Comparison of ENCODE assay signal across 9 cellular contexts in the genomic region with DNA sequence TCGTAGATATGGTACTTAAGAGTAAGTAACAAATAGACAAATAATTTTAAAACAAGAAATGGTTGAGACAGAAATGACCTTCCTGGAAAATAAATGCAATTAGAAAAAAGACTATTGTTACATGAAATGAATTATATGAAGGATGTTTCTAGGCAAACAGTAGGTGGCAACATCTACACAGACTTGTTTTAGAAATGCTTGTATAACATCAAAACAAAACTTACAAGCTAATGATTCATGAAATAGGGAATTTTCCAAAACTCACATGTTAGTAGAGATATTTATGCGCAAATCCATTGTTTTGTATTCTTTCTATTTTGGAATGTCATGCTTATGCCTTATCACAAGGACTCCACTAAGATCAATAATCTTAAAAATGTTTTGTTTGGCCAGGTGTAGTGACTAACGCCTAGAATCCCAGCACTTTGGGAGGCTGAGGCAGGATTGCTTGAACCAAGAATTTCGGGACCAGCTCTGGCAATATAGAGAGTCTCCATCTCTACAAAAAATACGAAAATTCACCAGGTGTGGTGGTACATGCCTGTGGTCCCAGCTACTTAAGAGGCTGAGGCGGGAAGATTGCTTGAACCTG. TPM values are rescaled to one million over a fixed set of nuclear protein-coding genes. Genes with fewer than 3 reads are reported as not detected.
A peak's percentile ranks its signal among the peaks of the same experiment; 100 is the strongest.
DNase-seq lines count a peak whose midpoint lies in the region; ATAC-seq and TF ChIP-seq lines count a peak whose summit lies in the region.
"Had no signal": no experiment of that assay in that cellular context is flagged by ENCODE, and none has a peak within 500 bp of the region (broad histone marks: within the 10 kb centered on the region; RNA-seq: fewer than 3 reads in every experiment).

No MANE protein-coding gene starts in this region.

- H3K4me2 ChIP-seq in OCI-LY7 (ENCODE audit: low read length), result peak overlapping the region; percentile 72

- H3K4me1 ChIP-seq in OCI-LY7 (ENCODE audit: insufficient read depth, low read length, poor library complexity, severe bottlenecking), result peaks cover 23% of the 10 kb centered on the region
- peaks cover 3 to 20% (median 5%) of the 10 kb centered on the region in 4 donors for H3K4me1 ChIP-seq in transverse colon
- H3K4me1 ChIP-seq in HAP-1, result no peaks in the 10 kb centered on the region
- H3K4me1 ChIP-seq: SJSA1 had no signal

- TF ChIP-seq CTCF in AG04450 (IDR thresholded peaks at IDR 0.05; ENCODE audit: low read depth, low read length) (peak; percentile 44), GM13977 (IDR thresholded peaks at IDR 0.05; ENCODE audit: extremely low read depth, insufficient read depth, missing control alignments) (peak; percentile 57), OCI-LY7 (conservative IDR thresholded peaks at IDR 0.05; ENCODE audit: low read length) (peak; percentile 82), fibroblast of pulmonary artery (IDR thresholded peaks at IDR 0.05; ENCODE audit: low read length, missing control alignments) (peak; percentile 48), transverse colon (IDR thresholded peaks at IDR 0.05) (peak; percentile 28 to 52 (median 39))

- TF ChIP-seq POLR2A in transverse colon (IDR thresholded peaks at IDR 0.05), result no peak

- no peaks in the 10 kb centered on the region for H3K9me2 ChIP-seq in OCI-LY7 (ENCODE audit: insufficient read depth, low read length)

- H3K27ac ChIP-seq in AG04450 (ENCODE audit: low read depth, low read length) (no peak overlapping the region), OCI-LY7 (ENCODE audit: low read depth, low read length, poor library complexity, severe bottlenecking) (peak overlapping the region; percentile 55), transverse colon (peak overlapping the region in 3 of 4 donors; percentile 1 to 35 (median 22))
- H3K27ac ChIP-seq: SJSA1 had no signal

- ATAC-seq in HG02870 (IDR thresholded peaks at IDR 0.05; ENCODE audit: unreplicated experiment), result peak; percentile 18

- WGBS in transverse colon (ENCODE audit: low coverage in 1 of 2), 2 donors, result 42 to 72% methylated on average over 3 to 6 of the region's 6 CpGs

- intact Hi-C loops in OCI-LY7 (cut with micrococcal nuclease; ENCODE audit: unreplicated experiment) (loop anchor here (1.0 to 2.0 kb wide), 4 partner anchors 89 to 451 kb away; no protein-coding TSS in a partner anchor), transverse colon (cut with DNase I; ENCODE audit: low total_unique reads) (loop anchor here (5.0 kb wide), 1 partner anchor 220 kb away; a partner anchor contains a TSS)

- no peaks in the 10 kb centered on the region for H3K9me3 ChIP-seq in AG04450 (ENCODE audit: control insufficient read depth, insufficient read depth, low read length)
- H3K9me3 ChIP-seq in OCI-LY7 (ENCODE audit: low read length), result no peaks in the 10 kb centered on the region; the same call in 1 of the 2 replicates
- H3K9me3 ChIP-seq in transverse colon, result no peaks in the 10 kb centered on the region
- no peaks in the 10 kb centered on the region for H3K9me3 ChIP-seq in HAP-1
- H3K9me3 ChIP-seq in MG63, result no peaks in the 10 kb centered on the region
- H3K9me3 ChIP-seq: SJSA1 had no signal

- H3K36me3 ChIP-seq in OCI-LY7 (ENCODE audit: insufficient read depth, low read length) (no peaks in the 10 kb centered on the region), transverse colon (no peaks in the 10 kb centered on the region), HAP-1 (replicated peaks) (no peaks in the 10 kb centered on the region), MG63 (no peaks in the 10 kb centered on the region)
- H3K36me3 ChIP-seq: SJSA1 had no signal

- no peaks in the 10 kb centered on the region for H3K79me2 ChIP-seq in OCI-LY7 (ENCODE audit: insufficient read depth, low read depth, low read length)

- H3K4me3 ChIP-seq in AG04450 (ENCODE audit: low read depth, low read length) (no peak overlapping the region), OCI-LY7 (ENCODE audit: low read depth, low read length, poor library complexity, severe bottlenecking) (peak overlapping the region; percentile 48), fibroblast of pulmonary artery (replicated peaks; ENCODE audit: low read depth, low read length) (no peak overlapping the region), transverse colon (no peak overlapping the region), HAP-1 (no peak overlapping the region), MG63 (no peak overlapping the region)
- H3K4me3 ChIP-seq: SJSA1 had no signal

- no peaks in the 10 kb centered on the region for H3K27me3 ChIP-seq in AG04450 (ENCODE audit: control insufficient read depth, insufficient read depth, low read length)
- no peaks in the 10 kb centered on the region for H3K27me3 ChIP-seq in transverse colon
- 0 out of 2 replicates have a peak, but pooled peaks cover 3% of the 10 kb centered on the region for H3K27me3 ChIP-seq in HAP-1 (ENCODE audit: low read depth)
- no peaks in the 10 kb centered on the region for H3K27me3 ChIP-seq in MG63
- H3K27me3 ChIP-seq: SJSA1 had no signal

- H4K20me1 ChIP-seq in OCI-LY7 (ENCODE audit: insufficient read depth, low read length), result no peaks in the 10 kb centered on the region

- no TSS peak for BruUV-seq in OCI-LY7 (replicated peaks; lab: Mats Ljungman, UMichigan)

- TF ChIP-seq EP300 in transverse colon (IDR thresholded peaks at IDR 0.05; ENCODE audit: low read depth), result no peak

- H2AFZ ChIP-seq in OCI-LY7 (ENCODE audit: low read length), result peak overlapping the region; percentile 63; the same call in 1 of the 2 replicates

- CTCF ChIA-PET in AG04450 (lab: Charles Lee), result interaction anchor here (0.6 to 4.0 kb wide), 31 partner anchors 9 to 572 kb away, joined by 3 to 150 read pairs (median 4); a partner anchor contains a TSS
- CTCF ChIA-PET in OCI-LY7 (lab: Charles Lee; ENCODE audit: unreplicated experiment), result interaction anchor here (0.6 to 2.2 kb wide), 7 partner anchors 40 to 451 kb away, joined by 3 to 9 read pairs (median 4); no protein-coding TSS in a partner anchor

- in situ Hi-C loops in GM13977 (cut with MboI; ENCODE audit: low pct_unique_long_range_greater_than_20kb, low sequenced_read_pairs, unreplicated experiment) (loop anchor here (10.0 to 25.0 kb wide), 2 partner anchors 210 to 413 kb away; a partner anchor contains a TSS), transverse colon (cut with MboI; ENCODE audit: low pct_ligation_motif_present in 1 of 4, low pct_unique_long_range_greater_than_20kb in 1 of 4, low sequenced_read_pairs in 3 of 4) (loop anchor here (10.0 to 25.0 kb wide), 4 partner anchors 235 to 413 kb away; no protein-coding TSS in a partner anchor), HAP-1 (cut with MboI; ENCODE audit: low sequenced_read_pairs) (no loop called here)

- peak; percentile 10 for DNase-seq in AG04450 (ENCODE audit: low read depth, low spot score)
- peak; percentile 30 for DNase-seq in GM13977 (ENCODE audit: low spot score)
- peak; percentile 41 for DNase-seq in OCI-LY7 (ENCODE audit: low spot score)
- peak; percentile 81 for DNase-seq in fibroblast of pulmonary artery (ENCODE audit: low read depth)
- DNase-seq in transverse colon, result no peak
- DNase-seq in HAP-1 (ENCODE audit: low spot score in 2 of 2), result no peak
- no peak for DNase-seq in MG63

- POLR2A ChIA-PET in AG04450 (lab: Yijun Ruan, JAX), result no interaction called here
- POLR2A ChIA-PET in OCI-LY7 (lab: Charles Lee), result interaction anchor here (1.0 to 2.0 kb wide), 7 partner anchors 8 to 337 kb away, joined by 3 to 6 read pairs (median 3); no protein-coding TSS in a partner anchor

RNA-seq across cellular contexts. Expression of a gene that starts 32.3 kb away (rescaled TPM):
- 0.05 TPM in 1 of 2 replicates, not detected in the other for polyA plus RNA-seq in AG04450 (2011; rRNA removed)
- polyA minus RNA-seq in AG04450 (2011; rRNA and poly(A)+ RNA removed), result not detected in 2 replicates
- total RNA-seq in OCI-LY7 (2014; rRNA removed; shearing (Covaris generic)), result 0.25 and 0.41 TPM in 2 replicates
- 0.26 and 0.76 TPM in 2 replicates for total RNA-seq in OCI-LY7 (2022)
- total RNA-seq in transverse colon, result 1 to 10 TPM in 1 of 4 donors, under 1 TPM in 1, not detected in 2; 0.32 to 2.4 TPM
- not detected in 2 replicates for total RNA-seq in MG63 (2014; rRNA removed; shearing (Covaris generic); ENCODE audit: low replicate concordance)
- total RNA-seq: SJSA1 had no signal

Comparison
In these comparisons a context has a peak if more than half of its experiments do, and no peak if none do; other contexts are left out.
1. DNase-seq: peak in AG04450 (single experiment), GM13977 (single experiment), OCI-LY7 (single experiment) and fibroblast of pulmonary artery (single experiment); none in transverse colon (single experiment), HAP-1 (0 of 2) and MG63 (single experiment).
2. Peak in every context shown above with its lines, with median percentiles within 50 percentile points of each other: CTCF ChIP-seq.